8 cellular contexts compared by ENCODE assay signal in the genomic region with DNA sequence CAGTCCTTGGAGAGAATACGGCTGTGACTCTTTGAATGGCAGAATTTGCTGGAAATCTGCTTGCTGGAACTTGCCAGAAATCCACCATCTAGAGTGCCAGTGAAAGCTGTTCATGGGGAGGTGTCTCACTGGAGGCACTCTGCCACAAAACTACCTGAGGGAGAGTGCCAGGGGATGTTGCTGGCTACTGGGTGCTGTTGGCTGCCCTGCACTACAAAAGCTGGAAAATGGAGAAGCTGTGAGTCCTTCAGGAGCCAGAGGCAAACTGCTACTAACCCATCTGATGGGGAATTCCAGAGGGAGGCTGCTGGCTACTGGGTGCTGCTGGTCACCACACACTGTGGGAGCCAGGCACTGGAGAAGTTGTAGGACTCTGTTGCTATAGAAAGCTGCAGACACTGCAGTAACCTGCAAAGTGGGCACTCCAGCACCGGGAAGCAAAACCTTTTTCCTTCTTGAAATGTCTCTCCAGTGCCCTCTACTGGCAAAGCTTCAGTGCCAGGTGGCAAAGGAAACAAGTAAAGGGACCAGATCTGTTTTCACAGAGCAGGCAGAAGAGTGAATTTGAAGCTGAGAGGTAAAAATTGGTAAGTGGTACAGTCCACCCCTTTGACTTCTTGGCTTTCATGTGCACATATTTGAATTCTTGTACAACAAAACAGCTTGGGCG. TPM values are rescaled to one million over a fixed set of nuclear protein-coding genes. Genes with fewer than 3 reads are reported as not detected.
A peak's percentile ranks its signal among the peaks of the same experiment; 100 is the strongest.
DNase-seq lines count a peak whose midpoint lies in the region; ATAC-seq, FAIRE-seq and TF ChIP-seq lines count a peak whose summit lies in the region.

No MANE protein-coding gene starts in this region.

- BruUV-seq in Panc1 (replicated peaks; lab: Mats Ljungman, UMichigan): no TSS peak

- H3K9me3 Mint-ChIP-seq in progenitor cell of endocrine pancreas (ENCODE audit: low read depth): peaks cover 7% of the 10 kb centered on the region

- H3K9me3 ChIP-seq in Panc1 (ENCODE audit: control insufficient read depth, insufficient read depth, low read depth, low read length): no peaks in the 10 kb centered on the region

- no peak for FAIRE-seq in D721Med (lab: Jason Lieb, UNC)

- in situ Hi-C loops in Panc1 (cut with HindIII; ENCODE audit: low pct_unique_long_range_greater_than_20kb, low sequenced_read_pairs): no loop called here

- H3K4me1 Mint-ChIP-seq in progenitor cell of endocrine pancreas (ENCODE audit: low read depth): no peaks in the 10 kb centered on the region

- H3K36me3 ChIP-seq in Panc1 (ENCODE audit: control insufficient read depth, insufficient read depth, low read length): no peaks in the 10 kb centered on the region

- H3K27me3 ChIP-seq in Panc1 (ENCODE audit: control insufficient read depth, insufficient read depth, low read length): no peaks in the 10 kb centered on the region

- DNase-seq in D721Med (ENCODE audit: insufficient read length, low spot score) (peak; percentile 21), Panc1 (ENCODE audit: low read depth, low spot score) (peak; percentile 33), activated T-helper 1 cell treated with Interleukin-2 at 50 U/mL for 16 hours (ENCODE audit: low read depth) (peak; percentile 1), foreskin fibroblast (peak; percentile 36 to 72), progenitor cell of endocrine pancreas (ENCODE audit: low spot score, unreplicated experiment) (peak; percentile 10)
- DNase-seq in Jurkat, Clone E6-1 (ENCODE audit: low read depth, low spot score): peak; percentile 54

- intact Hi-C loops in Panc1 (cut with micrococcal nuclease; ENCODE audit: unreplicated experiment): no loop called here

- TF ChIP-seq CTCF in D721Med (IDR thresholded peaks at IDR 0.05; ENCODE audit: insufficient read depth, missing control alignments): peak; percentile 54
- TF ChIP-seq CTCF in Panc1 (IDR thresholded peaks at IDR 0.05): peak; percentile 78
- peak; percentile 70 for TF ChIP-seq CTCF in foreskin fibroblast (IDR thresholded peaks at IDR 0.05; ENCODE audit: low read depth, low read length)
- peak; percentile 67 for TF ChIP-seq CTCF in progenitor cell of endocrine pancreas (IDR thresholded peaks at IDR 0.05; ENCODE audit: unreplicated experiment)

- H3K4me1 ChIP-seq in Panc1 (ENCODE audit: control insufficient read depth, insufficient read depth, low read length): no peaks in the 10 kb centered on the region

- no peak overlapping the region for H3K4me3 Mint-ChIP-seq in progenitor cell of endocrine pancreas (ENCODE audit: low read depth)

- H3K27me3 Mint-ChIP-seq in progenitor cell of endocrine pancreas: peaks cover 3% of the 10 kb centered on the region

- peak; percentile 88 for ATAC-seq in Panc1
- ATAC-seq in GM18907 (IDR thresholded peaks at IDR 0.05; ENCODE audit: unreplicated experiment): no peak
- no peak for ATAC-seq in GM21576 (IDR thresholded peaks at IDR 0.05; ENCODE audit: unreplicated experiment)

- H3K36me3 Mint-ChIP-seq in progenitor cell of endocrine pancreas (ENCODE audit: insufficient read depth): no peaks in the 10 kb centered on the region

- no peak overlapping the region for H3K4me3 ChIP-seq in Jurkat, Clone E6-1 (ENCODE audit: low read length)
- H3K4me3 ChIP-seq in Panc1 (ENCODE audit: low read depth in 2 of 2, low read length in 2 of 2): no peak overlapping the region
- no peak overlapping the region for H3K4me3 ChIP-seq in foreskin fibroblast (ENCODE audit: low read depth in 1 of 2, low read length in 2 of 2)

- H3K27ac ChIP-seq in Panc1 (ENCODE audit: low read length): no peak overlapping the region

- POLR2A ChIA-PET in Panc1 (lab: Charles Lee): no interaction called here

- CTCF ChIA-PET in Panc1 (lab: Charles Lee): interaction anchor here (0.6 to 1.6 kb wide), 6 partner anchors 17 to 951 kb away, joined by 3 to 7 read pairs (median 4); no protein-coding TSS in a partner anchor

- H3K27ac Mint-ChIP-seq in progenitor cell of endocrine pancreas: no peak overlapping the region

RNA-seq across cellular contexts. Expression of a gene that starts 47.8 kb away (rescaled TPM):
- 193 TPM for polyA plus RNA-seq in Jurkat, Clone E6-1 (2012; ENCODE audit: insufficient read depth, insufficient read length)
- total RNA-seq in Panc1 (2021; ENCODE audit: unreplicated experiment) (216 TPM), progenitor cell of endocrine pancreas (86.8 and 92.3 TPM in 2 replicates)
- polyA plus RNA-seq in Panc1 (2012; ENCODE audit: insufficient read length): 315 TPM

RNA-seq across cellular contexts. Expression of a gene that starts 59.3 kb away (rescaled TPM):
- polyA plus RNA-seq in Jurkat, Clone E6-1 (2012; ENCODE audit: insufficient read depth, insufficient read length): 1.00 TPM
- total RNA-seq in Panc1 (2021; ENCODE audit: unreplicated experiment) (1.1 TPM), progenitor cell of endocrine pancreas (3.2 and 3.4 TPM in 2 replicates)
- 1.5 TPM for polyA plus RNA-seq in Panc1 (2012; ENCODE audit: insufficient read length)

RNA-seq across cellular contexts. Expression of a gene that starts 59.5 kb away (rescaled TPM):
- 158 TPM for polyA plus RNA-seq in Jurkat, Clone E6-1 (2012; ENCODE audit: insufficient read depth, insufficient read length)
- total RNA-seq in Panc1 (2021; ENCODE audit: unreplicated experiment) (111 TPM), progenitor cell of endocrine pancreas (72.5 and 75.5 TPM in 2 replicates)
- 81.2 TPM for polyA plus RNA-seq in Panc1 (2012; ENCODE audit: insufficient read length)

Comparison
In these comparisons a context has a peak if more than half of its experiments do, and no peak if none do; other contexts are left out.
1. DNase-seq: peak in every context shown above with its lines; median percentile 54 in Jurkat, Clone E6-1; 54 in foreskin fibroblast; 33 in Panc1; 21 in D721Med; 10 in progenitor cell of endocrine pancreas; 1 in activated T-helper 1 cell treated with Interleukin-2 at 50 U/mL for 16 hours.